Comparison of ENCODE assay signal across 12 cellular contexts in genomic region chr2:241321033-241321432, GRCh38. TPM values are rescaled to one million over a fixed set of nuclear protein-coding genes. Genes with fewer than 3 reads are reported as not detected.
A peak's percentile ranks its signal among the peaks of the same experiment; 100 is the strongest.
DNase-seq lines count a peak whose midpoint lies in the region; ATAC-seq, FAIRE-seq and TF ChIP-seq lines count a peak whose summit lies in the region.
"Had no signal": no experiment of that assay in that cellular context is flagged by ENCODE, and none has a peak within 500 bp of the region (broad histone marks: within the 10 kb centered on the region; RNA-seq: fewer than 3 reads in every experiment).

No MANE protein-coding gene starts in this region.

- no peaks in the 10 kb centered on the region for H3K9me3 Mint-ChIP-seq in activated CD4-positive, alpha-beta memory T cell treated with anti-CD3 and anti-CD28 coated beads for 36 hours

- TF ChIP-seq CTCF in cardiac muscle cell (IDR thresholded peaks at IDR 0.05; ENCODE audit: low read depth, low read length), result no peak

- peak overlapping the region; percentile 19; the same call in 1 of the 2 replicates for H3K9ac ChIP-seq in iPS-20b (ENCODE audit: low read depth, low read length)

- H3K27ac Mint-ChIP-seq in activated CD4-positive, alpha-beta memory T cell treated with anti-CD3 and anti-CD28 coated beads for 36 hours, result peak overlapping the region; percentile 34

- no peak overlapping the region for H3K4me3 ChIP-seq in cardiac muscle cell
- H3K4me3 ChIP-seq in iPS-20b (ENCODE audit: low read length), result no peak overlapping the region; the same call in 1 of the 2 replicates
- H3K4me3 ChIP-seq: esophagus squamous epithelium had no signal

- DNase-seq in cardiac muscle cell (ENCODE audit: low read depth in 1 of 2, low spot score in 1 of 2) (no peak), left cardiac atrium (no peak), 8988T (no peak), RCC 7860 (ENCODE audit: low spot score) (no peak)
- DNase-seq in activated CD4-positive, alpha-beta memory T cell treated with anti-CD3 and anti-CD28 coated beads for 36 hours, result no peak
- no peak for DNase-seq in activated CD4-positive, CD25-positive, alpha-beta regulatory T cell (lab: John Stamatoyannopoulos, UW)
- DNase-seq: activated gamma-delta T cell treated with Interleukin-2 at 50 U/mL for 16 hours, esophagus squamous epithelium, posterior cingulate gyrus had no signal

- FAIRE-seq in RCC 7860 (lab: Jason Lieb, UNC), result no peak
- FAIRE-seq: urothelium cell line had no signal

- H3K4me1 Mint-ChIP-seq in activated CD4-positive, alpha-beta memory T cell treated with anti-CD3 and anti-CD28 coated beads for 36 hours (ENCODE audit: low read depth), result peaks cover 72% of the 10 kb centered on the region

- H3K27me3 ChIP-seq in cardiac muscle cell (no peaks in the 10 kb centered on the region), iPS-20b (ENCODE audit: insufficient read depth, low read length) (no peaks in the 10 kb centered on the region)
- H3K27me3 ChIP-seq: esophagus squamous epithelium had no signal

- H3K9me3 ChIP-seq in cardiac muscle cell (ENCODE audit: low read depth), result no peaks in the 10 kb centered on the region
- no peaks in the 10 kb centered on the region for H3K9me3 ChIP-seq in iPS-20b (ENCODE audit: insufficient read depth, low read depth, low read length)
- H3K9me3 ChIP-seq: esophagus squamous epithelium had no signal

- H3K27ac ChIP-seq in cardiac muscle cell, result peak overlapping the region; percentile 16
- no peak overlapping the region for H3K27ac ChIP-seq in iPS-20b (ENCODE audit: low read length)

- H3K4me1 ChIP-seq in cardiac muscle cell (ENCODE audit: low read depth) (peaks cover 47% of the 10 kb centered on the region), iPS-20b (ENCODE audit: insufficient read depth, low read length) (peaks cover 31% of the 10 kb centered on the region)

- ATAC-seq in left cardiac atrium (no peak), HG03469 (IDR thresholded peaks at IDR 0.05; ENCODE audit: unreplicated experiment) (no peak)

- H3K4me3 Mint-ChIP-seq in activated CD4-positive, alpha-beta memory T cell treated with anti-CD3 and anti-CD28 coated beads for 36 hours, result peak overlapping the region; percentile 1

- intact Hi-C loops in left cardiac atrium (cut with DNase I), result no loop called here
- intact Hi-C loops in activated CD4-positive, alpha-beta memory T cell treated with anti-CD3 and anti-CD28 coated beads for 36 hours (cut with micrococcal nuclease), result no loop called here

- POLR2A ChIA-PET in activated CD4-positive, alpha-beta memory T cell treated with anti-CD3 and anti-CD28 coated beads for 36 hours (lab: Charles Lee), result interaction anchor here (1.2 kb wide), 1 partner anchor 64 kb away, joined by 3 read pairs; no protein-coding TSS in a partner anchor

- H3K36me3 ChIP-seq in cardiac muscle cell (peaks cover 17% of the 10 kb centered on the region), iPS-20b (ENCODE audit: insufficient read depth, low read depth, low read length) (peaks cover 39% of the 10 kb centered on the region)

- H3K36me3 Mint-ChIP-seq in activated CD4-positive, alpha-beta memory T cell treated with anti-CD3 and anti-CD28 coated beads for 36 hours, result peaks cover 51% of the 10 kb centered on the region

- CTCF ChIA-PET in activated CD4-positive, alpha-beta memory T cell treated with anti-CD3 and anti-CD28 coated beads for 36 hours (lab: Charles Lee), result no interaction called here

- no peaks in the 10 kb centered on the region for H3K27me3 Mint-ChIP-seq in activated CD4-positive, alpha-beta memory T cell treated with anti-CD3 and anti-CD28 coated beads for 36 hours

RNA-seq across cellular contexts. Expression of gene SEPTIN2, which starts 5.3 kb away (rescaled TPM):
- total RNA-seq in cardiac muscle cell, result 334 and 386 TPM in 2 replicates
- 627 and 695 TPM in 2 replicates for polyA plus RNA-seq in cardiac muscle cell
- 100 to 1,000 TPM; 194 to 328 TPM for total RNA-seq in left cardiac atrium
- 100 to 1,000 TPM; 255 to 261 TPM for total RNA-seq in activated CD4-positive, alpha-beta memory T cell treated with anti-CD3 and anti-CD28 coated beads for 36 hours

RNA-seq across cellular contexts. Expression of gene HDLBP, which starts 5.6 kb away (rescaled TPM):
- total RNA-seq in cardiac muscle cell (313 and 329 TPM in 2 replicates), left cardiac atrium (100 to 1,000 TPM; 357 to 358 TPM)
- polyA plus RNA-seq in cardiac muscle cell, result 261 and 295 TPM in 2 replicates
- 100 to 1,000 TPM; 243 to 251 TPM for total RNA-seq in activated CD4-positive, alpha-beta memory T cell treated with anti-CD3 and anti-CD28 coated beads for 36 hours

RNA-seq across cellular contexts. Expression of gene FARP2, which starts 35.1 kb away (rescaled TPM):
- 24.4 and 26.5 TPM in 2 replicates for total RNA-seq in cardiac muscle cell
- polyA plus RNA-seq in cardiac muscle cell, result 26.5 and 32.7 TPM in 2 replicates
- total RNA-seq in left cardiac atrium, result 10 to 100 TPM; 18.1 to 28.3 TPM
- total RNA-seq in activated CD4-positive, alpha-beta memory T cell treated with anti-CD3 and anti-CD28 coated beads for 36 hours, result 10 to 100 TPM; 25.1 to 29.5 TPM
